Comparison of ENCODE assay signal across 8 cellular contexts in genomic region chr1:157363660-157364140, GRCh38.
DNase-seq lines count a peak whose midpoint lies in the region; TF ChIP-seq lines count a peak whose summit lies in the region.

No MANE protein-coding gene starts in this region.

- H2BK120ac ChIP-seq in mesendoderm (ENCODE audit: low read depth, low read length): no peak overlapping the region

- no peak overlapping the region for H3K4ac ChIP-seq in mesendoderm (ENCODE audit: low read depth, low read length)

- intact Hi-C loops in activated naive CD4-positive, alpha-beta T cell treated with anti-CD3 and anti-CD28 coated beads for 36 hours (cut with micrococcal nuclease): no loop called here
- intact Hi-C loops in prostate gland (cut with DNase I): no loop called here

- H3K4me3 ChIP-seq in brain microvascular endothelial cell (ENCODE audit: low read depth, low read length): no peak overlapping the region
- H3K4me3 ChIP-seq in mesendoderm (ENCODE audit: low read length): no peak overlapping the region
- H3K4me3 ChIP-seq in prostate gland: no peak overlapping the region

- H3K27me3 ChIP-seq in brain microvascular endothelial cell (replicated peaks) (no peaks in the 10 kb centered on the region), mesendoderm (ENCODE audit: insufficient read depth, low read length, poor library complexity) (no peaks in the 10 kb centered on the region), prostate gland (replicated peaks; ENCODE audit: insufficient read depth) (no peaks in the 10 kb centered on the region)

- H3K79me1 ChIP-seq in mesendoderm (ENCODE audit: low read length): no peaks in the 10 kb centered on the region

- no peak overlapping the region for H2AK5ac ChIP-seq in mesendoderm (ENCODE audit: low read length)

- H3K27ac ChIP-seq in brain microvascular endothelial cell: no peak overlapping the region
- no peak overlapping the region for H3K27ac ChIP-seq in mesendoderm (ENCODE audit: low read depth, low read length)
- H3K27ac ChIP-seq in prostate gland: no peak overlapping the region

- H2BK15ac ChIP-seq in mesendoderm (replicated peaks; ENCODE audit: low read depth): no peak overlapping the region

- no peaks in the 10 kb centered on the region for H3K36me3 Mint-ChIP-seq in activated naive CD4-positive, alpha-beta T cell treated with anti-CD3 and anti-CD28 coated beads for 36 hours (ENCODE audit: low read depth)

- no peak overlapping the region for H3K23ac ChIP-seq in mesendoderm (ENCODE audit: low read length)

- H3K27me3 Mint-ChIP-seq in activated naive CD4-positive, alpha-beta T cell treated with anti-CD3 and anti-CD28 coated beads for 36 hours (ENCODE audit: low read depth): no peaks in the 10 kb centered on the region

- TF ChIP-seq POLR2A in prostate gland (IDR thresholded peaks at IDR 0.05): no peak

- TF ChIP-seq CTCF in brain microvascular endothelial cell (IDR thresholded peaks at IDR 0.05; ENCODE audit: low read depth, low read length, missing control alignments): peak; percentile 79
- TF ChIP-seq CTCF in prostate gland (IDR thresholded peaks at IDR 0.05): peak in 2 of 4 experiments; percentile 6 to 9

- no peaks in the 10 kb centered on the region for H3K9me3 Mint-ChIP-seq in activated naive CD4-positive, alpha-beta T cell treated with anti-CD3 and anti-CD28 coated beads for 36 hours

- in situ Hi-C loops in brain microvascular endothelial cell (cut with HindIII; ENCODE audit: low pct_ligation_motif_present, low sequenced_read_pairs): loop anchor here (25.0 kb wide), 1 partner anchor 124 kb away; no protein-coding TSS in a partner anchor

- H3K27ac Mint-ChIP-seq in activated naive CD4-positive, alpha-beta T cell treated with anti-CD3 and anti-CD28 coated beads for 36 hours: no peak overlapping the region

- peak overlapping the region; percentile 37 for H3K56ac ChIP-seq in mesendoderm (ENCODE audit: low read length)

- WGBS in mesendoderm (ENCODE audit: extremely low coverage, insufficient coverage, low lambda C conversion rate): no CpG with 5 or more reads among the region's 7 CpGs
- whole genome bisulfite sequencing in prostate gland: 84% methylated on average over 7 of the region's 7 CpGs

- no peak overlapping the region for H4K8ac ChIP-seq in mesendoderm (ENCODE audit: low read depth, low read length)

- H3K36me3 ChIP-seq in brain microvascular endothelial cell (replicated peaks) (no peaks in the 10 kb centered on the region), mesendoderm (ENCODE audit: control insufficient read depth, insufficient read depth, low read length) (no peaks in the 10 kb centered on the region), prostate gland (no peaks in the 10 kb centered on the region)

- no peak overlapping the region for H2BK5ac ChIP-seq in mesendoderm (ENCODE audit: low read length)

- H3K4me3 Mint-ChIP-seq in activated naive CD4-positive, alpha-beta T cell treated with anti-CD3 and anti-CD28 coated beads for 36 hours: no peak overlapping the region

- CTCF ChIA-PET in activated naive CD4-positive, alpha-beta T cell treated with anti-CD3 and anti-CD28 coated beads for 36 hours (lab: Charles Lee): interaction anchor here (0.5 to 1.5 kb wide), 5 partner anchors 33 to 473 kb away, joined by 3 to 12 read pairs (median 3); no protein-coding TSS in a partner anchor

- H3K4me2 ChIP-seq in mesendoderm (ENCODE audit: low read length): no peak overlapping the region

- no peaks in the 10 kb centered on the region for H3K9me3 ChIP-seq in prostate gland

- peak; percentile 20 for DNase-seq in activated naive CD4-positive, alpha-beta T cell treated with anti-CD3 and anti-CD28 coated beads for 36 hours
- no peak for DNase-seq in activated naive CD4-positive, alpha-beta T cell treated with Interleukin-2 at 50 U/mL for 16 hours
- DNase-seq in HCEC 1CT (peak; percentile 40), NCI-H510A (lab: John Stamatoyannopoulos, UW) (peak; percentile 39), brain microvascular endothelial cell (peak; percentile 45), mesendoderm (peak; percentile 73), OCI-M2 (lab: John Stamatoyannopoulos, UW; ENCODE audit: unreplicated experiment) (no peak), prostate gland (ENCODE audit: low spot score) (no peak)

- H3K9ac ChIP-seq in mesendoderm (ENCODE audit: low read length): no peak overlapping the region

- no peaks in the 10 kb centered on the region for H3K4me1 Mint-ChIP-seq in activated naive CD4-positive, alpha-beta T cell treated with anti-CD3 and anti-CD28 coated beads for 36 hours (ENCODE audit: low read depth)

- H3K4me1 ChIP-seq in mesendoderm (ENCODE audit: control insufficient read depth, low read depth, low read length) (peaks cover 2% of the 10 kb centered on the region), prostate gland (replicated peaks) (no peaks in the 10 kb centered on the region)

- H3K79me2 ChIP-seq in mesendoderm (ENCODE audit: control insufficient read depth, insufficient read depth, low read length): no peaks in the 10 kb centered on the region

- H3K18ac ChIP-seq in mesendoderm (ENCODE audit: low read length): no peak overlapping the region

- H4K5ac ChIP-seq in mesendoderm (ENCODE audit: low read length): no peak overlapping the region

Comparison
In these comparisons a context has a peak if more than half of its experiments do, and no peak if none do; other contexts are left out.
1. DNase-seq: peak in activated naive CD4-positive, alpha-beta T cell treated with anti-CD3 and anti-CD28 coated beads for 36 hours (single experiment), HCEC 1CT (single experiment), NCI-H510A (single experiment), brain microvascular endothelial cell (single experiment) and mesendoderm (single experiment); none in activated naive CD4-positive, alpha-beta T cell treated with Interleukin-2 at 50 U/mL for 16 hours (single experiment), OCI-M2 (single experiment) and prostate gland (single experiment).